ENCODE assay signal across 8 cellular contexts in genomic region chr10:988667-989545, GRCh38. TPM values are rescaled to one million over a fixed set of nuclear protein-coding genes. Genes with fewer than 3 reads are reported as not detected.
DNase-seq lines count a peak whose midpoint lies in the region; ATAC-seq and TF ChIP-seq lines count a peak whose summit lies in the region.

No MANE protein-coding gene starts in this region.

- no peaks in the 10 kb centered on the region for H3K27me3 Mint-ChIP-seq in activated B cell treated with CpG ODN at 0.5 μM for 24 hours

- POLR2A ChIA-PET in HEK293T (lab: Yijun Ruan, JAX), result interaction anchor here (1.0 to 2.7 kb wide), 11 partner anchors 9 to 63 kb away, joined by 3 to 10 read pairs (median 5); partner anchors contain the start of genes IDI1 and LARP4B
- POLR2A ChIA-PET in activated B cell treated with CpG ODN at 0.5 μM for 24 hours (lab: Charles Lee), result interaction anchor here (1.0 to 2.7 kb wide), 9 partner anchors 11 to 68 kb away, joined by 3 to 20 read pairs (median 4); partner anchors contain the start of genes IDI1, LARP4B and WDR37

- H3K79me2 ChIP-seq in DND-41 (ENCODE audit: insufficient read depth, low read length), result peaks cover 72% of the 10 kb centered on the region

- no peaks in the 10 kb centered on the region for H3K9me3 Mint-ChIP-seq in activated B cell treated with CpG ODN at 0.5 μM for 24 hours

- intact Hi-C loops in activated B cell treated with CpG ODN at 0.5 μM for 24 hours (cut with micrococcal nuclease), result loop anchor here (1.0 to 5.0 kb wide), 6 partner anchors 58 to 852 kb away; partner anchors contain the start of genes IDI1, LARP4B, WDR37 and ZMYND11

- peak overlapping the region; percentile 75 for H2AFZ ChIP-seq in DND-41 (ENCODE audit: low read depth, low read length)

- peaks cover 37% of the 10 kb centered on the region for H4K20me1 ChIP-seq in DND-41 (ENCODE audit: insufficient read depth, low read length)

- peaks cover 37% of the 10 kb centered on the region for H3K36me3 Mint-ChIP-seq in activated B cell treated with CpG ODN at 0.5 μM for 24 hours (ENCODE audit: low read depth)

- H3K4me3 ChIP-seq in DND-41 (ENCODE audit: low read depth in 1 of 2, low read length in 2 of 2) (peak overlapping the region; percentile 94 to 97), gastroesophageal sphincter (peak overlapping the region; percentile 91 to 93), retinal pigment epithelial cell (ENCODE audit: low read length) (peak overlapping the region; percentile 97)

- H3K36me3 ChIP-seq in DND-41 (ENCODE audit: insufficient read depth, low read length) (peaks cover 34% of the 10 kb centered on the region), gastroesophageal sphincter (peaks cover 0 to 19% of the 10 kb centered on the region in 2 donors)

- no peak for TF ChIP-seq EP300 in gastroesophageal sphincter (IDR thresholded peaks at IDR 0.05)

- ATAC-seq in DND-41 (ENCODE audit: insufficient read depth, low read depth), result peak; percentile 3; the same call in 1 of the 3 replicates
- ATAC-seq in activated B cell treated with CpG ODN at 0.5 μM for 24 hours (ENCODE audit: low read depth), result peak; percentile 9
- no peak for ATAC-seq in gastroesophageal sphincter

- peak overlapping the region; percentile 97 for H3K4me2 ChIP-seq in DND-41 (ENCODE audit: insufficient read depth, low read length)

- DNase-seq in DND-41, result peak; percentile 11
- DNase-seq in HEK293T (ENCODE audit: extremely low spot score), result no peak
- no peak for DNase-seq in activated B cell treated with CpG ODN at 0.5 μM for 24 hours
- no peak for DNase-seq in retinal pigment epithelial cell (ENCODE audit: low read depth)
- DNase-seq in inferior parietal cortex (ENCODE audit: extremely low spot score), result no peak
- DNase-seq in SHP77 (lab: John Stamatoyannopoulos, UW), result no peak
- no peak for DNase-seq in SK-N-DZ (ENCODE audit: low spot score)

- peaks cover 32% of the 10 kb centered on the region for H3K4me1 ChIP-seq in DND-41 (ENCODE audit: insufficient read depth, low read length)
- peaks cover 0 to 35% (median 16%) of the 10 kb centered on the region in 3 donors for H3K4me1 ChIP-seq in gastroesophageal sphincter

- H3K9ac ChIP-seq in DND-41 (ENCODE audit: low read depth, low read length), result peak overlapping the region; percentile 94

- TF ChIP-seq POLR2A in gastroesophageal sphincter (IDR thresholded peaks at IDR 0.05), result no peak

- no peaks in the 10 kb centered on the region for H3K27me3 ChIP-seq in DND-41 (ENCODE audit: insufficient read depth, low read length, poor library complexity)
- no peaks in the 10 kb centered on the region for H3K27me3 ChIP-seq in gastroesophageal sphincter

- no peak for TF ChIP-seq CTCF in DND-41 (IDR thresholded peaks at IDR 0.05; ENCODE audit: borderline replicate concordance, extremely low read depth, low read length, poor library complexity, severe bottlenecking)
- no peak for TF ChIP-seq CTCF in activated B cell treated with CpG ODN at 0.5 μM for 24 hours (IDR thresholded peaks at IDR 0.05)
- TF ChIP-seq CTCF in gastroesophageal sphincter (IDR thresholded peaks at IDR 0.05), result no peak
- no peak for TF ChIP-seq CTCF in retinal pigment epithelial cell (conservative IDR thresholded peaks at IDR 0.05; ENCODE audit: low read depth, low read length)

- peak overlapping the region; percentile 92 for H3K27ac Mint-ChIP-seq in activated B cell treated with CpG ODN at 0.5 μM for 24 hours

- peaks cover 49% of the 10 kb centered on the region for H3K4me1 Mint-ChIP-seq in activated B cell treated with CpG ODN at 0.5 μM for 24 hours

- WGBS in gastroesophageal sphincter (ENCODE audit: low coverage in 1 of 2), 2 donors, result 32 to 35% methylated on average over 15 to 21 of the region's 42 CpGs

- peak overlapping the region; percentile 92 for H3K4me3 Mint-ChIP-seq in activated B cell treated with CpG ODN at 0.5 μM for 24 hours

- H3K9me3 ChIP-seq in DND-41 (ENCODE audit: insufficient read depth, low read length, severe bottlenecking) (no peaks in the 10 kb centered on the region), gastroesophageal sphincter (no peaks in the 10 kb centered on the region)

- CTCF ChIA-PET in HEK293T (lab: Yijun Ruan, JAX) (no interaction called here), activated B cell treated with CpG ODN at 0.5 μM for 24 hours (lab: Charles Lee) (interaction anchor here (0.7 kb wide), 1 partner anchor 171 kb away, joined by 3 read pairs; no protein-coding TSS in a partner anchor)

- peak overlapping the region; percentile 87 for H3K27ac ChIP-seq in DND-41 (ENCODE audit: low read length)
- peak overlapping the region; percentile 68 to 96 (median 96) for H3K27ac ChIP-seq in gastroesophageal sphincter

TF ChIP-seq in HEK293T, 16 proteins besides CTCF, POLR2A, EP300 and RAD21:
- TF ChIP-seq FOXK2 (IDR thresholded peaks at IDR 0.05) (no peak), TARDBP (IDR thresholded peaks at IDR 0.05) (no peak), SUZ12 (IDR thresholded peaks at IDR 0.05) (no peak), FOXA1 (IDR thresholded peaks at IDR 0.05) (no peak), FOXM1 (IDR thresholded peaks at IDR 0.05; ENCODE audit: borderline replicate concordance) (no peak), HDGF (IDR thresholded peaks at IDR 0.05; ENCODE audit: borderline replicate concordance) (no peak), L3MBTL2 (conservative IDR thresholded peaks at IDR 0.05) (no peak), ZNF384 (IDR thresholded peaks at IDR 0.05) (peak; percentile 41)
- TF ChIP-seq, protein P1, sequence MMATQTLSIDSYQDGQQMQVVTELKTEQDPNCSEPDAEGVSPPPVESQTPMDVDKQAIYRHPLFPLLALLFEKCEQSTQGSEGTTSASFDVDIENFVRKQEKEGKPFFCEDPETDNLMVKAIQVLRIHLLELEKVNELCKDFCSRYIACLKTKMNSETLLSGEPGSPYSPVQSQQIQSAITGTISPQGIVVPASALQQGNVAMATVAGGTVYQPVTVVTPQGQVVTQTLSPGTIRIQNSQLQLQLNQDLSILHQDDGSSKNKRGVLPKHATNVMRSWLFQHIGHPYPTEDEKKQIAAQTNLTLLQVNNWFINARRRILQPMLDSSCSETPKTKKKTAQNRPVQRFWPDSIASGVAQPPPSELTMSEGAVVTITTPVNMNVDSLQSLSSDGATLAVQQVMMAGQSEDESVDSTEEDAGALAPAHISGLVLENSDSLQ (IDR thresholded peaks at IDR 0.05), result no peak

RNA-seq across cellular contexts. Expression of gene GTPBP4, which starts 0.7 kb away (rescaled TPM):
- total RNA-seq in activated B cell treated with CpG ODN at 0.5 μM for 24 hours (68.0 and 73.8 TPM in 2 replicates), gastroesophageal sphincter (10 to 100 TPM; 16.0 to 31.5 (median 21.5) TPM)
- 63.1 and 76.5 TPM in 2 replicates for polyA plus RNA-seq in SK-N-DZ (2014; cell fraction: cytosol; rRNA removed)
- polyA plus RNA-seq in SK-N-DZ (2014; cell fraction: nucleus; rRNA removed), result 63.2 and 132 TPM in 2 replicates

RNA-seq across cellular contexts. Expression of gene IDI2, which starts 36.8 kb away (rescaled TPM):
- total RNA-seq in activated B cell treated with CpG ODN at 0.5 μM for 24 hours (not detected in 2 replicates), gastroesophageal sphincter (not detected)
- polyA plus RNA-seq in SK-N-DZ (2014; cell fraction: cytosol; rRNA removed), result not detected in 2 replicates
- not detected in 2 replicates for polyA plus RNA-seq in SK-N-DZ (2014; cell fraction: nucleus; rRNA removed)

RNA-seq across cellular contexts. Expression of gene LARP4B, which starts 57.4 kb away (rescaled TPM):
- total RNA-seq in activated B cell treated with CpG ODN at 0.5 μM for 24 hours (98.2 and 103 TPM in 2 replicates), gastroesophageal sphincter (10 to 100 TPM; 24.9 to 47.5 (median 35.2) TPM)
- 20.2 and 29.4 TPM in 2 replicates for polyA plus RNA-seq in SK-N-DZ (2014; cell fraction: cytosol; rRNA removed)
- 29.0 and 48.3 TPM in 2 replicates for polyA plus RNA-seq in SK-N-DZ (2014; cell fraction: nucleus; rRNA removed)
